19 cellular contexts compared by ENCODE assay signal in genomic region chr10:10598297-10598696, GRCh38.
DNase-seq lines count a peak whose midpoint lies in the region; ATAC-seq and TF ChIP-seq lines count a peak whose summit lies in the region.
"Had no signal": no experiment of that assay in that cellular context is flagged by ENCODE, and none has a peak within 500 bp of the region (broad histone marks: within the 10 kb centered on the region; RNA-seq: fewer than 3 reads in every experiment).

No MANE protein-coding gene starts in this region.

- no peak overlapping the region for H2AFZ ChIP-seq in OCI-LY7 (ENCODE audit: low read length)
- H2AFZ ChIP-seq: PC-9 had no signal

- H3K4me3 ChIP-seq in OCI-LY7 (ENCODE audit: low read depth, low read length, poor library complexity, severe bottlenecking): no peak overlapping the region
- H3K4me3 ChIP-seq: BLaER1, HAP-1, PC-9 had no signal

- DNase-seq in OCI-LY7 (ENCODE audit: low spot score) (peak; percentile 19), foreskin melanocyte (no peak), left colon (no peak)
- no peak for DNase-seq in activated CD4-positive, alpha-beta memory T cell treated with anti-CD3 and anti-CD28 coated beads, Interleukin-2, amount 10 ng/mL, durations not matched to agents 7 days and 5 days
- DNase-seq: activated effector memory CD4-positive, alpha-beta T cell treated with Interleukin-2 at 50 U/mL for 16 hours; amygdala; DMS79 treated with DMSO at 0.1 percent for 48 hours; foreskin keratinocyte; naive B cell; NCI-H1092 treated with DMSO at 0.1 percent for 48 hours; PC-9 had no signal

- intact Hi-C loops in OCI-LY7 (cut with micrococcal nuclease; ENCODE audit: unreplicated experiment) (no loop called here), left colon (cut with DNase I, micrococcal nuclease) (no loop called here)

- no peaks in the 10 kb centered on the region for H3K4me1 ChIP-seq in OCI-LY7 (ENCODE audit: insufficient read depth, low read length, poor library complexity, severe bottlenecking)
- H3K4me1 ChIP-seq: BLaER1, foreskin keratinocyte, HAP-1 had no signal

- H3K79me2 ChIP-seq in OCI-LY7 (ENCODE audit: insufficient read depth, low read depth, low read length): no peaks in the 10 kb centered on the region

- no peaks in the 10 kb centered on the region for H3K9me2 ChIP-seq in OCI-LY7 (ENCODE audit: insufficient read depth, low read length)

- no peak overlapping the region for H3K27ac Mint-ChIP-seq in activated CD4-positive, alpha-beta memory T cell treated with anti-CD3 and anti-CD28 coated beads, Interleukin-2, amount 10 ng/mL, durations not matched to agents 7 days and 5 days
- H3K27ac Mint-ChIP-seq: IgD-negative memory B cell, naive B cell, progenitor cell of endocrine pancreas had no signal

- CTCF ChIA-PET in OCI-LY7 (lab: Charles Lee; ENCODE audit: unreplicated experiment): no interaction called here
- CTCF ChIA-PET in activated CD4-positive, alpha-beta memory T cell treated with anti-CD3 and anti-CD28 coated beads, Interleukin-2, amount 10 ng/mL, durations not matched to agents 7 days and 5 days (lab: Charles Lee): interaction anchor here (0.7 kb wide), 1 partner anchor 404 kb away, joined by 8 read pairs; no protein-coding TSS in a partner anchor

- POLR2A ChIA-PET in OCI-LY7 (lab: Charles Lee): no interaction called here
- POLR2A ChIA-PET in activated CD4-positive, alpha-beta memory T cell treated with anti-CD3 and anti-CD28 coated beads, Interleukin-2, amount 10 ng/mL, durations not matched to agents 7 days and 5 days (lab: Charles Lee): no interaction called here

- peak; percentile 50 for ATAC-seq in GM18858 (IDR thresholded peaks at IDR 0.05; ENCODE audit: unreplicated experiment)
- peak; percentile 64 for ATAC-seq in GM21528 (IDR thresholded peaks at IDR 0.05; ENCODE audit: low FRiP score, unreplicated experiment)
- peak; percentile 74 for ATAC-seq in HG03432 (IDR thresholded peaks at IDR 0.05; ENCODE audit: unreplicated experiment)
- no peak for ATAC-seq in HG03045 (IDR thresholded peaks at IDR 0.05; ENCODE audit: unreplicated experiment)
- no peak for ATAC-seq in left colon
- ATAC-seq: foreskin keratinocyte had no signal

- BruUV-seq in OCI-LY7 (replicated peaks; lab: Mats Ljungman, UMichigan): no TSS peak

- H4K20me1 ChIP-seq in OCI-LY7 (ENCODE audit: insufficient read depth, low read length): no peaks in the 10 kb centered on the region
- H4K20me1 ChIP-seq: BLaER1 had no signal

- H3K4me3 Mint-ChIP-seq in activated CD4-positive, alpha-beta memory T cell treated with anti-CD3 and anti-CD28 coated beads, Interleukin-2, amount 10 ng/mL, durations not matched to agents 7 days and 5 days: no peak overlapping the region
- H3K4me3 Mint-ChIP-seq: IgD-negative memory B cell, naive B cell had no signal

- no peaks in the 10 kb centered on the region for H3K4me1 Mint-ChIP-seq in activated CD4-positive, alpha-beta memory T cell treated with anti-CD3 and anti-CD28 coated beads, Interleukin-2, amount 10 ng/mL, durations not matched to agents 7 days and 5 days
- H3K4me1 Mint-ChIP-seq: IgD-negative memory B cell had no signal

- H3K27ac ChIP-seq in OCI-LY7 (ENCODE audit: low read depth, low read length, poor library complexity, severe bottlenecking): no peak overlapping the region
- H3K27ac ChIP-seq: BLaER1, foreskin keratinocyte, PC-9 had no signal

- no peaks in the 10 kb centered on the region for H3K36me3 ChIP-seq in OCI-LY7 (ENCODE audit: insufficient read depth, low read length)
- H3K36me3 ChIP-seq: BLaER1, HAP-1 had no signal

- H3K36me3 Mint-ChIP-seq in activated CD4-positive, alpha-beta memory T cell treated with anti-CD3 and anti-CD28 coated beads, Interleukin-2, amount 10 ng/mL, durations not matched to agents 7 days and 5 days (ENCODE audit: low read depth): no peaks in the 10 kb centered on the region
- H3K36me3 Mint-ChIP-seq: IgD-negative memory B cell, naive B cell had no signal

- no peak overlapping the region for H3K4me2 ChIP-seq in OCI-LY7 (ENCODE audit: low read length)
- H3K4me2 ChIP-seq: BLaER1, PC-9 had no signal

- no peaks in the 10 kb centered on the region for H3K9me3 Mint-ChIP-seq in activated CD4-positive, alpha-beta memory T cell treated with anti-CD3 and anti-CD28 coated beads, Interleukin-2, amount 10 ng/mL, durations not matched to agents 7 days and 5 days

- TF ChIP-seq CTCF in OCI-LY7 (conservative IDR thresholded peaks at IDR 0.05; ENCODE audit: low read length): no peak

- H3K9me3 ChIP-seq in OCI-LY7 (ENCODE audit: low read length): no peaks in the 10 kb centered on the region
- H3K9me3 ChIP-seq: BLaER1, HAP-1 had no signal

- no peaks in the 10 kb centered on the region for H3K27me3 Mint-ChIP-seq in activated CD4-positive, alpha-beta memory T cell treated with anti-CD3 and anti-CD28 coated beads, Interleukin-2, amount 10 ng/mL, durations not matched to agents 7 days and 5 days
- H3K27me3 Mint-ChIP-seq: IgD-negative memory B cell had no signal

Comparison
In these comparisons a context has a peak if more than half of its experiments do, and no peak if none do; other contexts are left out.
1. ATAC-seq: peak in GM18858 (single experiment), GM21528 (single experiment) and HG03432 (single experiment); none in HG03045 (single experiment) and left colon (single experiment).